In the genomic region with DNA sequence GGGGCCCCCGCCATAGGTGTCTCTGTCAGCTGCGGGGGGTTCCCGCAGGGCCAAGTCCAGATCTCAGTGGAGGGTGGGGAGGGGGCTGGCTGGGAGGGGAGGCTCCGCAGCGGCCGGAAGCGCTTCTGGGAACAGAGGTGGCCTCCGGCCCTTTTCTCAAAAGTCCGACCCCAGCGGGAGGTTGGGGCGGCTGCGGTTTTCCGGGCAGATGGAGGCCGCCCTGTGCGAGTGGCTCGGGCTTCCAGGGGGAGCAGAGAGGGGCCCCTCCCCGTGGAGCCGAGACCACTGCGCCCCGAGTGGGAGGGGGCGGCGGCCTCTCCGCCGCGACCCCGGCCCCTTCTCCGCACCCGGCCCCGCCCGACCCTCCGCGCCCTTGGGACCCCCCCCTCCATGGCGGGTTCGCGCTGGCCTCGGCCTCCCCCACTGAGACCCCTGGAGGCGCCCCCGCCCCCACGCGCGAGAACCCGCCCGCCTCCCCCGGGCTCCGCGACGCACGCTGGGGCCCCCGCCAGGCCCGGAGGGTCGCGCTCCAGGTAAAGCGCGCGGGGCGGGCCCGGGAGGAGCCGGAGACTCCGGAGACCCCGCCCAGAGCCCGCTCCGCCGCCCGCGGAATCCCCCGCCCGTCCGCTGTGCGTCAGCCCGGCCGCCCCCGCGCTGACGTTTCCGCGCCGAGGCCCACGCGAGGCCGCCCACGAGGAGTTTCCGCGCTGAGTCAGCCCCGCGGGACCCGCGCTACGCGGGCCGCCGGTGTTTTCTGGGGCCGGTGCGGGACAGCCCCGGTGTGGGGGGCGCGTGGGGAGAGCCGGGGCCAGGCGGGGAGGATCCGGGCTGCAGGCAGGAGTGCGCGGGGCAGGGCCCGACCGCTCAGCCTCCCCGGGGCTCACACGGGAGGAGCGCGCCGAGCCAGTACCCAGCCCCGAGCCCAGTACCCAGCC, we compare ENCODE assay signal across 9 cellular contexts. TPM values are rescaled to one million over a fixed set of nuclear protein-coding genes. Genes with fewer than 3 reads are reported as not detected.
DNase-seq lines count a peak whose midpoint lies in the region; ATAC-seq and TF ChIP-seq lines count a peak whose summit lies in the region.
"Had no signal": no experiment of that assay in that cellular context is flagged by ENCODE, and none has a peak within 500 bp of the region (broad histone marks: within the 10 kb centered on the region; RNA-seq: fewer than 3 reads in every experiment).

No MANE protein-coding gene starts in this region.

- no peaks in the 10 kb centered on the region for H4K20me1 ChIP-seq in mammary epithelial cell (ENCODE audit: insufficient read depth, low read length)

- H3K9me3 ChIP-seq in mammary epithelial cell (replicated peaks; ENCODE audit: insufficient read depth, low read length) = no peaks in the 10 kb centered on the region
- H3K9me3 ChIP-seq in right lobe of liver = no peaks in the 10 kb centered on the region

- no TSS peak for BruUV-seq in mammary epithelial cell (replicated peaks; lab: Mats Ljungman, UMichigan)

- H3K4me2 ChIP-seq in mammary epithelial cell (ENCODE audit: insufficient read depth, low read depth, low read length) = peak overlapping the region; percentile 89

- H3K27me3 ChIP-seq in mammary epithelial cell (ENCODE audit: insufficient read depth, low read length) (peaks cover 2% of the 10 kb centered on the region), right lobe of liver (peaks cover 0 to 3% of the 10 kb centered on the region in 2 donors)

- H3K4me3 Mint-ChIP-seq in WTC11 = peak overlapping the region; percentile 45

- peaks cover 3% of the 10 kb centered on the region for H3K27me3 Mint-ChIP-seq in WTC11 (ENCODE audit: low read depth)

- ATAC-seq in HG03135 (IDR thresholded peaks at IDR 0.05; ENCODE audit: unreplicated experiment) = peak; percentile 45
- ATAC-seq in WTC11 = peak; percentile 67
- peak; percentile 6 to 66 (median 28) for ATAC-seq in right lobe of liver
- no peak for ATAC-seq in GM19035 (IDR thresholded peaks at IDR 0.05; ENCODE audit: unreplicated experiment)

- no peak overlapping the region for H3K27ac Mint-ChIP-seq in WTC11

- CTCF ChIA-PET in WTC11 (lab: Charles Lee) (interaction anchor here (1.3 kb wide), 1 partner anchor 78 kb away, joined by 4 read pairs; no protein-coding TSS in a partner anchor), mammary epithelial cell (lab: Charles Lee; ENCODE audit: low non-redundant PET) (no interaction called here)

- POLR2A ChIA-PET in WTC11 (lab: Charles Lee) = no interaction called here

- H3K4me1 Mint-ChIP-seq in WTC11 = peaks cover 3% of the 10 kb centered on the region; the same call in 1 of the 2 replicates

- H3K4me1 ChIP-seq in mammary epithelial cell (ENCODE audit: insufficient read depth, low read length) = peaks cover 4% of the 10 kb centered on the region
- peaks cover 0 to 5% (median 0%) of the 10 kb centered on the region in 4 donors for H3K4me1 ChIP-seq in right lobe of liver

- TF ChIP-seq CTCF in WTC11 (IDR thresholded peaks at IDR 0.05) (no peak), mammary epithelial cell (conservative IDR thresholded peaks at IDR 0.05 in 1 of 2, IDR thresholded peaks at IDR 0.05 in 1 of 2; ENCODE audit: extremely low read depth in 1 of 2, insufficient read depth in 1 of 2, low read depth in 1 of 2, low read length in 2 of 2) (no peak), right lobe of liver (IDR thresholded peaks at IDR 0.05) (no peak)

- no peaks in the 10 kb centered on the region for H3K36me3 Mint-ChIP-seq in WTC11

- DNase-seq in COR-L47 (lab: John Stamatoyannopoulos, UW) = peak; percentile 27
- peak; percentile 55 for DNase-seq in WTC11 (ENCODE audit: low spot score)
- peak; percentile 71 for DNase-seq in mammary epithelial cell
- DNase-seq in right lobe of liver = peak in 2 of 3 donors; percentile 62 to 69
- DNase-seq in stimulated activated CD8-positive, alpha-beta memory T cell treated with anti-CD3 and anti-CD28 coated beads, Interleukin-15, amount 100 ng/mL, for 24 hours (ENCODE audit: low read depth) = peak; percentile 66
- DNase-seq in superior temporal gyrus (ENCODE audit: extremely low spot score) = no peak

- dilution Hi-C loops in mammary epithelial cell (cut with HindIII; ENCODE audit: low sequenced_read_pairs) = no loop called here

- no peaks in the 10 kb centered on the region for H3K9me3 Mint-ChIP-seq in WTC11

- no peak overlapping the region for H3K27ac ChIP-seq in mammary epithelial cell (ENCODE audit: insufficient read depth, low read depth, low read length)
- no peak overlapping the region for H3K27ac ChIP-seq in right lobe of liver
- H3K27ac ChIP-seq: HL-60 had no signal

- no peaks in the 10 kb centered on the region for H3K36me3 ChIP-seq in mammary epithelial cell (ENCODE audit: insufficient read depth, low read length)
- no peaks in the 10 kb centered on the region for H3K36me3 ChIP-seq in right lobe of liver

- H3K9ac ChIP-seq in mammary epithelial cell (ENCODE audit: insufficient read depth, low read length) = no peak overlapping the region

- no peak for TF ChIP-seq POLR2A in right lobe of liver (IDR thresholded peaks at IDR 0.05)

- H2AFZ ChIP-seq in mammary epithelial cell (ENCODE audit: low read depth, low read length) = peak overlapping the region; percentile 64

- H3K4me3 ChIP-seq in mammary epithelial cell (replicated peaks in 1 of 3; ENCODE audit: insufficient read depth in 1 of 3, low read depth in 2 of 3, low read length in 3 of 3) = peak overlapping the region in 2 of 3 experiments; percentile 22 to 24
- H3K4me3 ChIP-seq in right lobe of liver = peak overlapping the region; percentile 6 to 32 (median 12)

- intact Hi-C loops in mammary epithelial cell (cut with micrococcal nuclease) (no loop called here), right lobe of liver (cut with DNase I) (no loop called here)

- no peaks in the 10 kb centered on the region for H3K79me2 ChIP-seq in mammary epithelial cell (ENCODE audit: insufficient read depth, low read length)

- no CpG with 5 or more reads among the region's 109 CpGs for WGBS in mammary epithelial cell (ENCODE audit: low coverage, missing lambda C conversion rate)
- 0% methylated on average over 7 of the region's 109 CpGs for WGBS in right lobe of liver (ENCODE audit: insufficient coverage, low coverage, low lambda C conversion rate, missing lambda C conversion rate)

- in situ Hi-C loops in mammary epithelial cell (cut with MboI; ENCODE audit: low sequenced_read_pairs in 2 of 2) = no loop called here

TF ChIP-seq in WTC11, 78 proteins besides CTCF, POLR2A, EP300 and RAD21 (continues in another document):
- TF ChIP-seq ZNF121 (CRISPR knock-in tag; IDR thresholded peaks at IDR 0.05) (no peak), NR1H2 (CRISPR knock-in tag; IDR thresholded peaks at IDR 0.05) (no peak), ZNF263 (CRISPR knock-in tag; IDR thresholded peaks at IDR 0.05; ENCODE audit: low read depth) (0 out of 2 replicates have a peak, but pooled peaks have one; percentile 45), PRRX2 (CRISPR knock-in tag; IDR thresholded peaks at IDR 0.05) (no peak)
- TF ChIP-seq, protein P1, sequence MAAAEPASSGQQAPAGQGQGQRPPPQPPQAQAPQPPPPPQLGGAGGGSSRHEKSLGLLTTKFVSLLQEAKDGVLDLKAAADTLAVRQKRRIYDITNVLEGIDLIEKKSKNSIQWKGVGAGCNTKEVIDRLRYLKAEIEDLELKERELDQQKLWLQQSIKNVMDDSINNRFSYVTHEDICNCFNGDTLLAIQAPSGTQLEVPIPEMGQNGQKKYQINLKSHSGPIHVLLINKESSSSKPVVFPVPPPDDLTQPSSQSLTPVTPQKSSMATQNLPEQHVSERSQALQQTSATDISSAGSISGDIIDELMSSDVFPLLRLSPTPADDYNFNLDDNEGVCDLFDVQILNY (CRISPR knock-in tag; IDR thresholded peaks at IDR 0.05) = no peak
- TF ChIP-seq, protein P2, sequence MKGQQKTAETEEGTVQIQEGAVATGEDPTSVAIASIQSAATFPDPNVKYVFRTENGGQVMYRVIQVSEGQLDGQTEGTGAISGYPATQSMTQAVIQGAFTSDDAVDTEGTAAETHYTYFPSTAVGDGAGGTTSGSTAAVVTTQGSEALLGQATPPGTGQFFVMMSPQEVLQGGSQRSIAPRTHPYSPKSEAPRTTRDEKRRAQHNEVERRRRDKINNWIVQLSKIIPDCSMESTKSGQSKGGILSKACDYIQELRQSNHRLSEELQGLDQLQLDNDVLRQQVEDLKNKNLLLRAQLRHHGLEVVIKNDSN (CRISPR knock-in tag; IDR thresholded peaks at IDR 0.05) = no peak

RNA-seq across cellular contexts. Expression of a gene that starts 5.2 kb away (rescaled TPM):
- total RNA-seq in WTC11 (2021) = 0.83 to 1.2 TPM (median 1.1 TPM) in 3 replicates
- total RNA-seq in mammary epithelial cell = under 1 TPM in 1 of 2 donors, not detected in 1; 0.67 TPM
- polyA plus RNA-seq in mammary epithelial cell = not detected
- polyA minus RNA-seq in mammary epithelial cell = not detected
- under 1 TPM in 2 of 6 experiments, not detected in 4; 0.24 to 0.27 TPM for total RNA-seq in right lobe of liver

RNA-seq across cellular contexts. Expression of a gene that starts 12.8 kb away (rescaled TPM):
- total RNA-seq in WTC11 (2021) (0.18 to 0.33 TPM in 2 of 3 replicates, not detected in the other), mammary epithelial cell (under 1 TPM in 1 of 2 donors, not detected in 1; 0.28 TPM), right lobe of liver (under 1 TPM in 4 of 6 experiments, not detected in 2; 0.20 to 0.99 (median 0.28) TPM)
- polyA plus RNA-seq in mammary epithelial cell = not detected
- not detected for polyA minus RNA-seq in mammary epithelial cell

RNA-seq across cellular contexts. Expression of a gene that starts 27.5 kb away (rescaled TPM):
- total RNA-seq in WTC11 (2021) (0.78 to 1.1 TPM (median 1.1 TPM) in 3 replicates), mammary epithelial cell (not detected), right lobe of liver (not detected)
- not detected for polyA plus RNA-seq in mammary epithelial cell
- not detected for polyA minus RNA-seq in mammary epithelial cell

RNA-seq across cellular contexts. Expression of a gene that starts 30.7 kb away (rescaled TPM):
- total RNA-seq in WTC11 (2021) = 92.3 to 105 TPM (median 101 TPM) in 3 replicates
- 100 to 1,000 TPM in 1 of 2 donors, 10 to 100 TPM in 1; 99.5 to 124 TPM for total RNA-seq in mammary epithelial cell
- polyA plus RNA-seq in mammary epithelial cell = 105 TPM
- 83.4 TPM for polyA minus RNA-seq in mammary epithelial cell
- total RNA-seq in right lobe of liver = 100 to 1,000 TPM; 112 to 148 (median 142) TPM

RNA-seq across cellular contexts. Expression of a gene that starts 30.9 kb away (rescaled TPM):
- 18.8 to 21.4 TPM (median 20.0 TPM) in 3 replicates for total RNA-seq in WTC11 (2021)
- 10 to 100 TPM; 18.8 to 26.7 TPM for total RNA-seq in mammary epithelial cell
- polyA plus RNA-seq in mammary epithelial cell = 12.5 TPM
- 3.4 TPM for polyA minus RNA-seq in mammary epithelial cell
- total RNA-seq in right lobe of liver = 10 to 100 TPM in 2 of 6 experiments, 1 to 10 TPM in 4; 6.3 to 14.3 (median 7.8) TPM
